6 cellular contexts compared by ENCODE assay signal in genomic region chr2:44639399-44639798, GRCh38.
"Had no signal": no experiment of that assay in that cellular context is flagged by ENCODE, and none has a peak within 500 bp of the region (broad histone marks: within the 10 kb centered on the region; RNA-seq: fewer than 3 reads in every experiment).

No MANE protein-coding gene starts in this region.

- H3K4me3 ChIP-seq: GM23338 had no signal

- DNase-seq: H9, HCEC 1CT had no signal

- H2AFZ ChIP-seq: GM23338 had no signal

- H3K4me2 ChIP-seq: GM23338 had no signal

- FAIRE-seq: H1, H54, HTR-8/SVneo had no signal
